1 cellular context compared by ENCODE assay signal in genomic region chr7:77798394-77799077, GRCh38.
TF ChIP-seq lines count a peak whose summit lies in the region.

Gene PHTF2 (plus strand): TSS chr7:77798773.
Gene TMEM60 (minus strand): TSS chr7:77798434. CDS start chr7:77794373, 4,061 bp downstream.

TF ChIP-seq in HepG2, 621 proteins besides CTCF, POLR2A, EP300 and RAD21 (continued from another document and continues in another):
- TF ChIP-seq ZNF609 (CRISPR knock-in tag; IDR thresholded peaks at IDR 0.05; ENCODE audit: borderline replicate concordance) (0 out of 2 replicates have a peak, but pooled peaks have one; percentile 27), NBN (conservative IDR thresholded peaks at IDR 0.05) (no peak), SMAD3 (CRISPR knock-in tag; IDR thresholded peaks at IDR 0.05) (no peak), SP140L (CRISPR knock-in tag; IDR thresholded peaks at IDR 0.05; ENCODE audit: borderline replicate concordance) (no peak), CBX1 (IDR thresholded peaks at IDR 0.05; ENCODE audit: low read depth) (peak; percentile 2), SOX5 (CRISPR knock-in tag; IDR thresholded peaks at IDR 0.05; ENCODE audit: borderline replicate concordance) (peak; percentile 28; the same call in 1 of the 2 replicates), TEAD3 (CRISPR knock-in tag; optimal IDR thresholded peaks at IDR 0.05; ENCODE audit: borderline replicate concordance) (no peak), ZNF772 (CRISPR knock-in tag; IDR thresholded peaks at IDR 0.05) (no peak; the same call in 1 of the 2 replicates), MEF2D (CRISPR knock-in tag; IDR thresholded peaks at IDR 0.05) (no peak), SMAD9 (CRISPR knock-in tag; IDR thresholded peaks at IDR 0.05) (no peak), DNMT1 (CRISPR knock-in tag; IDR thresholded peaks at IDR 0.05) (no peak), ZNF784 (CRISPR knock-in tag; IDR thresholded peaks at IDR 0.05; ENCODE audit: borderline replicate concordance) (no peak), ZNF12 (CRISPR knock-in tag; IDR thresholded peaks at IDR 0.05) (peak; percentile 11; the same call in 1 of the 2 replicates), TAF15 (IDR thresholded peaks at IDR 0.05; ENCODE audit: low read depth, low read length, poor library complexity, severe bottlenecking) (peak; percentile 17), CENPT (CRISPR knock-in tag; IDR thresholded peaks at IDR 0.05; ENCODE audit: low read depth) (no peak), DDIT3 (CRISPR knock-in tag; IDR thresholded peaks at IDR 0.05) (no peak), NCOA5 (CRISPR knock-in tag; IDR thresholded peaks at IDR 0.05) (no peak), MED8 (CRISPR knock-in tag; IDR thresholded peaks at IDR 0.05; ENCODE audit: insufficient replicate concordance) (peak; percentile 4), ZNF441 (CRISPR knock-in tag; IDR thresholded peaks at IDR 0.05; ENCODE audit: borderline replicate concordance) (no peak; the same call in none of the 2 replicates), ARID5B (CRISPR knock-in tag; IDR thresholded peaks at IDR 0.05) (peak; percentile 51), NR1H2 (CRISPR knock-in tag; IDR thresholded peaks at IDR 0.05; ENCODE audit: borderline replicate concordance, low read depth) (no peak), IKZF1 (IDR thresholded peaks at IDR 0.05) (no peak), MIXL1 (CRISPR knock-in tag; IDR thresholded peaks at IDR 0.05) (0 out of 2 replicates have a peak, but pooled peaks have one; percentile 37), ATF1 (CRISPR knock-in tag; IDR thresholded peaks at IDR 0.05) (peak; percentile 83), IKZF4 (CRISPR knock-in tag; IDR thresholded peaks at IDR 0.05; ENCODE audit: borderline replicate concordance, low read depth, not compliant biosample characterization) (no peak), ZBTB43 (CRISPR knock-in tag; conservative IDR thresholded peaks at IDR 0.05) (no peak; the same call in 1 of the 2 replicates), ZNF747 (CRISPR knock-in tag; IDR thresholded peaks at IDR 0.05; ENCODE audit: borderline replicate concordance) (no peak), ZBTB44 (CRISPR knock-in tag; IDR thresholded peaks at IDR 0.05) (no peak), ATM (IDR thresholded peaks at IDR 0.05; ENCODE audit: borderline replicate concordance) (no peak), ZNF720 (CRISPR knock-in tag; IDR thresholded peaks at IDR 0.05) (no peak), ZNF235 (CRISPR knock-in tag; IDR thresholded peaks at IDR 0.05; ENCODE audit: borderline replicate concordance) (0 out of 2 replicates have a peak, but pooled peaks have one; percentile 56), ZNF687 (CRISPR knock-in tag; IDR thresholded peaks at IDR 0.05) (peak; percentile 88), ZNF691 (CRISPR knock-in tag; IDR thresholded peaks at IDR 0.05; ENCODE audit: borderline replicate concordance, low read depth) (peak; percentile 49; the same call in 1 of the 2 replicates), TSC22D2 (CRISPR knock-in tag; IDR thresholded peaks at IDR 0.05; ENCODE audit: borderline replicate concordance) (no peak; the same call in none of the 2 replicates), KLF16 (CRISPR knock-in tag; IDR thresholded peaks at IDR 0.05) (peak in 1 of 2 experiments; percentile 56; a peak in 1 of 4 replicates), PRDM15 (CRISPR knock-in tag; IDR thresholded peaks at IDR 0.05) (no peak), PRMT3 (CRISPR knock-in tag; IDR thresholded peaks at IDR 0.05; ENCODE audit: borderline replicate concordance, low read depth) (no peak)
